9 cellular contexts compared by ENCODE assay signal in the genomic region with DNA sequence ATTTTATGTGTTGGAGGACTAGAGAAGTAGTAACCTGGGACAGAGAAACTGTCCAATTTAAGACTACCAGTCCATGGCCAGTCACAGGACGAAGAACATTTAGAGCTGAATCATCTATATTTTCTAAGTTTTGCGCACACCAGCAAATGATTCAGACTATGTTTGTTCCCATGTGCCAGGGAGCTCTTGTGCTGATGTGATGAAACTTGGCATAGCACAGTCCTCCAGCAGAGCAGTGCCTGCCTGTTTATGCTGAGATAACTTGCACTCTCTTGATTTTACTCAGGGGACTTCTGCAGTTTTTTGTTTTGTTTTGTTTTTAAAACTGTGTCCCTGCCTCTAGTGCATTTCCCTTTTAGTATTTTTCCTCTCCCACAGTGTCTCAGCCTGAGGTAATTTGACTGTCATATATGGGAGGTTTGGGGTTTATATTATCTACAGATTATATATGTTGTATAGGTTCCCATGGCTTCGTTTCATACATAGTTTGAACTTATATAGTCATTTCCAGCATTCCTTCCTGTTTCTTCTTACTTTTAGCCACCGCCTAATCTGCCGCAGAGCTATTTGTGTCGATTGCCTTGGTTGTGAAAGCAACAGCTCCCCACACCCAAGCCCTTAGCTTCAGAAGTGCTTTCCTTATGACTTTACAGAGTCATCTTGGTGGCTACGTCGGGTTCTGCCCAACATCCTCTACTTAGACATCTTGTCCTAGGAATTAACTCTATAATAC. TPM values are rescaled to one million over a fixed set of nuclear protein-coding genes. Genes with fewer than 3 reads are reported as not detected.
A peak's percentile ranks its signal among the peaks of the same experiment; 100 is the strongest.
DNase-seq lines count a peak whose midpoint lies in the region; ATAC-seq and TF ChIP-seq lines count a peak whose summit lies in the region.
"Had no signal": no experiment of that assay in that cellular context is flagged by ENCODE, and none has a peak within 500 bp of the region (broad histone marks: within the 10 kb centered on the region; RNA-seq: fewer than 3 reads in every experiment).

No MANE protein-coding gene starts in this region.

- POLR2A ChIA-PET in activated B cell treated with CpG ODN at 0.5 μM for 24 hours (lab: Charles Lee): no interaction called here

- H3K9me3 Mint-ChIP-seq in activated B cell treated with CpG ODN at 0.5 μM for 24 hours (no peaks in the 10 kb centered on the region), endodermal cell (no peaks in the 10 kb centered on the region)

- no peaks in the 10 kb centered on the region for H3K27me3 ChIP-seq in heart right ventricle
- H3K27me3 ChIP-seq in endodermal cell (ENCODE audit: control insufficient read depth, insufficient read depth, low read length, poor library complexity, severe bottlenecking): peaks cover 47% of the 10 kb centered on the region

- H3K36me3 ChIP-seq in heart right ventricle: no peaks in the 10 kb centered on the region
- H3K36me3 ChIP-seq in endodermal cell (ENCODE audit: control insufficient read depth, insufficient read depth, low read length): no peaks in the 10 kb centered on the region

- peak; percentile 0 for DNase-seq in activated CD8-positive, alpha-beta memory T cell treated with anti-CD3 and anti-CD28 coated beads, Interleukin-2, amount 50 U/mL, for 1 hour (ENCODE audit: extremely low read depth)
- no peak for DNase-seq in activated CD8-positive, alpha-beta memory T cell treated with anti-CD3 and anti-CD28 coated beads, Interleukin-2, amount 50 U/mL, for 4 hours
- DNase-seq in activated B cell treated with CpG ODN at 0.5 μM for 24 hours (no peak), heart right ventricle (peak; percentile 7 to 56), endodermal cell (no peak), cerebellar nuclear complex (lab: John Stamatoyannopoulos, UW) (no peak)
- DNase-seq in stimulated activated CD4-positive, alpha-beta T cell treated with anti-CD3 and anti-CD28 coated beads, Interleukin-4, amount 100 ng/mL, for 48 hours (ENCODE audit: low read depth in 2 of 2): peak; percentile 3 to 32

- H3K27me3 Mint-ChIP-seq in activated B cell treated with CpG ODN at 0.5 μM for 24 hours: no peaks in the 10 kb centered on the region
- H3K27me3 Mint-ChIP-seq in endodermal cell (ENCODE audit: insufficient read depth): peaks cover 25% of the 10 kb centered on the region

- CTCF ChIA-PET in activated B cell treated with CpG ODN at 0.5 μM for 24 hours (lab: Charles Lee): no interaction called here

- H3K27ac Mint-ChIP-seq in activated B cell treated with CpG ODN at 0.5 μM for 24 hours (no peak overlapping the region), endodermal cell (no peak overlapping the region)
- H3K27ac Mint-ChIP-seq: CD4-positive, CD25-positive, alpha-beta regulatory T cell had no signal

- H3K9me3 ChIP-seq in heart right ventricle (no peaks in the 10 kb centered on the region), endodermal cell (ENCODE audit: control insufficient read depth, low read length) (no peaks in the 10 kb centered on the region)

- 11 to 16% methylated on average over 8 of the region's 8 CpGs for WGBS in heart right ventricle, 2 donors
- WGBS in endodermal cell (ENCODE audit: insufficient coverage in 1 of 2, insufficient read length in 1 of 2), 2 experiments: 95 to 96% methylated on average over 7 to 8 of the region's 8 CpGs

- H3K4me1 Mint-ChIP-seq in activated B cell treated with CpG ODN at 0.5 μM for 24 hours (peaks cover 7% of the 10 kb centered on the region), endodermal cell (peaks cover 13% of the 10 kb centered on the region)

- no peak overlapping the region for H3K9ac ChIP-seq in endodermal cell (ENCODE audit: extremely low read depth, low read length, poor library complexity, severe bottlenecking)

- H3K4me1 ChIP-seq in heart right ventricle (peaks cover 2 to 79% (median 47%) of the 10 kb centered on the region in 9 donors), endodermal cell (ENCODE audit: control insufficient read depth, insufficient read depth, low read length) (no peaks in the 10 kb centered on the region)

- H3K4me3 ChIP-seq in heart right ventricle (peak overlapping the region in 6 of 10 donors; percentile 17 to 37 (median 30)), endodermal cell (ENCODE audit: low read length) (no peak overlapping the region)

- H3K36me3 Mint-ChIP-seq in activated B cell treated with CpG ODN at 0.5 μM for 24 hours (ENCODE audit: low read depth): no peaks in the 10 kb centered on the region
- H3K36me3 Mint-ChIP-seq in endodermal cell (ENCODE audit: low read depth): no peaks in the 10 kb centered on the region
- H3K36me3 Mint-ChIP-seq: CD4-positive, CD25-positive, alpha-beta regulatory T cell had no signal

- H3K27ac ChIP-seq in heart right ventricle: peak overlapping the region; percentile 67 to 91 (median 84)
- no peak overlapping the region for H3K27ac ChIP-seq in endodermal cell (ENCODE audit: low read depth, low read length)

- H3K4me3 Mint-ChIP-seq in activated B cell treated with CpG ODN at 0.5 μM for 24 hours (peak overlapping the region; percentile 20), endodermal cell (no peak overlapping the region)

- intact Hi-C loops in activated B cell treated with CpG ODN at 0.5 μM for 24 hours (cut with micrococcal nuclease): no loop called here
- intact Hi-C loops in heart right ventricle (cut with DNase I): loop anchor here in 3 of 10 donors (5.0 kb wide), 1 partner anchor 44 kb away; a partner anchor contains a TSS

- TF ChIP-seq CTCF in activated B cell treated with CpG ODN at 0.5 μM for 24 hours (IDR thresholded peaks at IDR 0.05) (no peak), heart right ventricle (IDR thresholded peaks at IDR 0.05) (no peak), endodermal cell (conservative IDR thresholded peaks at IDR 0.05) (no peak)

- ATAC-seq in HG03097 (IDR thresholded peaks at IDR 0.05; ENCODE audit: low FRiP score, unreplicated experiment) (peak; percentile 72), activated B cell treated with CpG ODN at 0.5 μM for 24 hours (ENCODE audit: low read depth) (peak; percentile 49), heart right ventricle (peak; percentile 79 to 91 (median 86))

RNA-seq across cellular contexts. Expression of a gene that starts 45.5 kb away (rescaled TPM):
- total RNA-seq in activated B cell treated with CpG ODN at 0.5 μM for 24 hours (5.8 and 6.6 TPM in 2 replicates), heart right ventricle (10 to 100 TPM; 35.5 to 55.5 (median 38.8) TPM), endodermal cell (1 to 10 TPM; 1.6 to 3.3 TPM)
- polyA plus RNA-seq in heart right ventricle: 1 to 10 TPM; 4.4 to 6.9 TPM
- 15.0 TPM for polyA plus RNA-seq in endodermal cell (2013, experiment 1 of 2)
- polyA plus RNA-seq in endodermal cell (2013, experiment 2 of 2): 14.3 TPM

Comparison
In these comparisons a context has a peak if more than half of its experiments do, and no peak if none do; other contexts are left out.
1. DNase-seq: peak in activated CD8-positive, alpha-beta memory T cell treated with anti-CD3 and anti-CD28 coated beads, Interleukin-2, amount 50 U/mL, for 1 hour (single experiment), heart right ventricle (2 of 2) and stimulated activated CD4-positive, alpha-beta T cell treated with anti-CD3 and anti-CD28 coated beads, Interleukin-4, amount 100 ng/mL, for 48 hours (2 of 2); none in activated CD8-positive, alpha-beta memory T cell treated with anti-CD3 and anti-CD28 coated beads, Interleukin-2, amount 50 U/mL, for 4 hours (single experiment), activated B cell treated with CpG ODN at 0.5 μM for 24 hours (single experiment), endodermal cell (single experiment) and cerebellar nuclear complex (0 of 2).
2. Peak in every context shown above with its lines, with median percentiles within 50 percentile points of each other: ATAC-seq.